1 cellular context compared by ENCODE assay signal in the genomic region with DNA sequence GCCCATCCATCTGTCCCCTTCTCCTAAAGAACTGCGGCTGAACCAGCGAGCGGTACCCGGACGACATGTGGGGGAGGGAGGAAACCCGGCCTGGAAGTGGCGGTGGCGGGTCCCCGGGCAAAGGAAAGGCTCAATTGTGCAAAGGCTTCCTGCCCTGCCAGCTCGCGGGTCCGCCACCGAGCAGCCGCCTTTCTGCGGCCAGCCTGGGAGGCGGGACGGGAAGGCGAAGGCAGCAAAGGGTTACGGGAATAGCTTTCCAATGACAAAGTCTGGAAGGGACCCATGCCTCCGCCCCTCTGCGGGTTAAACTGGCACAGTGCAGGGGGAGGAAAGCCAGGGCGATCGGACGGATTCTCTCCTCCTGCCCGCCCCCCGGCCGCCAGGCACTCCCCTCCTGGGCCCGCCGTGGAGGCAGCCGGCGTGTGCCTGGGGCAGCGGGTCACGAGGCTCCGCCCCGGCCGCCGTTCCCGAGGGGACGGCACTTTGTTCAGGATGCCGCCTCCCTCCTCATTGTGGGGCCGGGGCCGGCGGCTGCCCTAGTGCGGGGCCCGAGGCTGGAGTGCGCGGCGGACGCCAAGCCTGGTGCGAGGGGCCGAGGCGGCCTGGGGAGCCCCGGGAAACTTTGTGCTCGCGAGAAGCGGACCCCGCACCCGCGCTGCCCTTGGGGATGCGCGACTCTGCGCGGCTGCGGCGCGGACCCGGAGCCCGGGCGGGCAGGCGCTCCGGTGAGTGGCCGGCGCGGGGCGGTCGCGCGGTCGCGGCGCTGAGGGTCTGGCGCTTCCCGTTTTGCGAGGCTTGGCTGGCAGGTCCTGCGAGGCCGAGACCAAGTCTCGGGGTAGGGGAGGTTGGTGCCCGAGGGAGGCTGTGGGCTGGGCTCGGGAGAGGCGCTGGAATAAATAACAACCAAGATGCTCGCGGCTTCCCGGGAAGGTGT.
TF ChIP-seq lines count a peak whose summit lies in the region.

Gene NAV1 (plus strand): TSS at position 510 of the 934 bp plus-strand sequence. CDS start 83,758 bp downstream, outside the sequence.

TF ChIP-seq in K562, 482 proteins besides CTCF, POLR2A, EP300 and RAD21 (continued from another document and continues in another):
- TF ChIP-seq, protein P1, sequence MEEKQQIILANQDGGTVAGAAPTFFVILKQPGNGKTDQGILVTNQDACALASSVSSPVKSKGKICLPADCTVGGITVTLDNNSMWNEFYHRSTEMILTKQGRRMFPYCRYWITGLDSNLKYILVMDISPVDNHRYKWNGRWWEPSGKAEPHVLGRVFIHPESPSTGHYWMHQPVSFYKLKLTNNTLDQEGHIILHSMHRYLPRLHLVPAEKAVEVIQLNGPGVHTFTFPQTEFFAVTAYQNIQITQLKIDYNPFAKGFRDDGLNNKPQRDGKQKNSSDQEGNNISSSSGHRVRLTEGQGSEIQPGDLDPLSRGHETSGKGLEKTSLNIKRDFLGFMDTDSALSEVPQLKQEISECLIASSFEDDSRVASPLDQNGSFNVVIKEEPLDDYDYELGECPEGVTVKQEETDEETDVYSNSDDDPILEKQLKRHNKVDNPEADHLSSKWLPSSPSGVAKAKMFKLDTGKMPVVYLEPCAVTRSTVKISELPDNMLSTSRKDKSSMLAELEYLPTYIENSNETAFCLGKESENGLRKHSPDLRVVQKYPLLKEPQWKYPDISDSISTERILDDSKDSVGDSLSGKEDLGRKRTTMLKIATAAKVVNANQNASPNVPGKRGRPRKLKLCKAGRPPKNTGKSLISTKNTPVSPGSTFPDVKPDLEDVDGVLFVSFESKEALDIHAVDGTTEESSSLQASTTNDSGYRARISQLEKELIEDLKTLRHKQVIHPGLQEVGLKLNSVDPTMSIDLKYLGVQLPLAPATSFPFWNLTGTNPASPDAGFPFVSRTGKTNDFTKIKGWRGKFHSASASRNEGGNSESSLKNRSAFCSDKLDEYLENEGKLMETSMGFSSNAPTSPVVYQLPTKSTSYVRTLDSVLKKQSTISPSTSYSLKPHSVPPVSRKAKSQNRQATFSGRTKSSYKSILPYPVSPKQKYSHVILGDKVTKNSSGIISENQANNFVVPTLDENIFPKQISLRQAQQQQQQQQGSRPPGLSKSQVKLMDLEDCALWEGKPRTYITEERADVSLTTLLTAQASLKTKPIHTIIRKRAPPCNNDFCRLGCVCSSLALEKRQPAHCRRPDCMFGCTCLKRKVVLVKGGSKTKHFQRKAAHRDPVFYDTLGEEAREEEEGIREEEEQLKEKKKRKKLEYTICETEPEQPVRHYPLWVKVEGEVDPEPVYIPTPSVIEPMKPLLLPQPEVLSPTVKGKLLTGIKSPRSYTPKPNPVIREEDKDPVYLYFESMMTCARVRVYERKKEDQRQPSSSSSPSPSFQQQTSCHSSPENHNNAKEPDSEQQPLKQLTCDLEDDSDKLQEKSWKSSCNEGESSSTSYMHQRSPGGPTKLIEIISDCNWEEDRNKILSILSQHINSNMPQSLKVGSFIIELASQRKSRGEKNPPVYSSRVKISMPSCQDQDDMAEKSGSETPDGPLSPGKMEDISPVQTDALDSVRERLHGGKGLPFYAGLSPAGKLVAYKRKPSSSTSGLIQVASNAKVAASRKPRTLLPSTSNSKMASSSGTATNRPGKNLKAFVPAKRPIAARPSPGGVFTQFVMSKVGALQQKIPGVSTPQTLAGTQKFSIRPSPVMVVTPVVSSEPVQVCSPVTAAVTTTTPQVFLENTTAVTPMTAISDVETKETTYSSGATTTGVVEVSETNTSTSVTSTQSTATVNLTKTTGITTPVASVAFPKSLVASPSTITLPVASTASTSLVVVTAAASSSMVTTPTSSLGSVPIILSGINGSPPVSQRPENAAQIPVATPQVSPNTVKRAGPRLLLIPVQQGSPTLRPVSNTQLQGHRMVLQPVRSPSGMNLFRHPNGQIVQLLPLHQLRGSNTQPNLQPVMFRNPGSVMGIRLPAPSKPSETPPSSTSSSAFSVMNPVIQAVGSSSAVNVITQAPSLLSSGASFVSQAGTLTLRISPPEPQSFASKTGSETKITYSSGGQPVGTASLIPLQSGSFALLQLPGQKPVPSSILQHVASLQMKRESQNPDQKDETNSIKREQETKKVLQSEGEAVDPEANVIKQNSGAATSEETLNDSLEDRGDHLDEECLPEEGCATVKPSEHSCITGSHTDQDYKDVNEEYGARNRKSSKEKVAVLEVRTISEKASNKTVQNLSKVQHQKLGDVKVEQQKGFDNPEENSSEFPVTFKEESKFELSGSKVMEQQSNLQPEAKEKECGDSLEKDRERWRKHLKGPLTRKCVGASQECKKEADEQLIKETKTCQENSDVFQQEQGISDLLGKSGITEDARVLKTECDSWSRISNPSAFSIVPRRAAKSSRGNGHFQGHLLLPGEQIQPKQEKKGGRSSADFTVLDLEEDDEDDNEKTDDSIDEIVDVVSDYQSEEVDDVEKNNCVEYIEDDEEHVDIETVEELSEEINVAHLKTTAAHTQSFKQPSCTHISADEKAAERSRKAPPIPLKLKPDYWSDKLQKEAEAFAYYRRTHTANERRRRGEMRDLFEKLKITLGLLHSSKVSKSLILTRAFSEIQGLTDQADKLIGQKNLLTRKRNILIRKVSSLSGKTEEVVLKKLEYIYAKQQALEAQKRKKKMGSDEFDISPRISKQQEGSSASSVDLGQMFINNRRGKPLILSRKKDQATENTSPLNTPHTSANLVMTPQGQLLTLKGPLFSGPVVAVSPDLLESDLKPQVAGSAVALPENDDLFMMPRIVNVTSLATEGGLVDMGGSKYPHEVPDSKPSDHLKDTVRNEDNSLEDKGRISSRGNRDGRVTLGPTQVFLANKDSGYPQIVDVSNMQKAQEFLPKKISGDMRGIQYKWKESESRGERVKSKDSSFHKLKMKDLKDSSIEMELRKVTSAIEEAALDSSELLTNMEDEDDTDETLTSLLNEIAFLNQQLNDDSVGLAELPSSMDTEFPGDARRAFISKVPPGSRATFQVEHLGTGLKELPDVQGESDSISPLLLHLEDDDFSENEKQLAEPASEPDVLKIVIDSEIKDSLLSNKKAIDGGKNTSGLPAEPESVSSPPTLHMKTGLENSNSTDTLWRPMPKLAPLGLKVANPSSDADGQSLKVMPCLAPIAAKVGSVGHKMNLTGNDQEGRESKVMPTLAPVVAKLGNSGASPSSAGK (IDR thresholded peaks at IDR 0.05) = peak; percentile 34; the same call in 1 of the 2 replicates
- TF ChIP-seq ZNF263 (CRISPR knock-in tag; IDR thresholded peaks at IDR 0.05; ENCODE audit: borderline replicate concordance) = peak; percentile 55; the same call in 1 of the 2 replicates
- no peak for TF ChIP-seq ZNF398 (CRISPR knock-in tag; IDR thresholded peaks at IDR 0.05)
- TF ChIP-seq NFE2L1 (tag; IDR thresholded peaks at IDR 0.05; ENCODE audit: borderline replicate concordance, low read depth) = no peak
- no peak for TF ChIP-seq MCM7 (IDR thresholded peaks at IDR 0.05)
- no peak for TF ChIP-seq PHF21A (IDR thresholded peaks at IDR 0.05; ENCODE audit: borderline replicate concordance, low read depth)
- no peak for TF ChIP-seq ZNF76 (CRISPR knock-in tag; IDR thresholded peaks at IDR 0.05; ENCODE audit: borderline replicate concordance)
- TF ChIP-seq KAT7 (CRISPR knock-in tag; IDR thresholded peaks at IDR 0.05; ENCODE audit: borderline replicate concordance) = peak; percentile 4; the same call in 1 of the 2 replicates
- TF ChIP-seq EZH2 (IDR thresholded peaks at IDR 0.05; ENCODE audit: borderline replicate concordance, low read depth, low read length) = peak; percentile 82; the same call in 1 of the 2 replicates
- no peak for TF ChIP-seq ERF (CRISPR knock-in tag; IDR thresholded peaks at IDR 0.05)
- TF ChIP-seq KDM5B (IDR thresholded peaks at IDR 0.05; ENCODE audit: insufficient replicate concordance, low read depth, low read length) = no peak
- TF ChIP-seq XRCC4 (IDR thresholded peaks at IDR 0.05; ENCODE audit: extremely low read depth, insufficient read depth, insufficient read length) = no peak
- no peak for TF ChIP-seq ARID1B (IDR thresholded peaks at IDR 0.05)
- TF ChIP-seq CREBBP (IDR thresholded peaks at IDR 0.05; ENCODE audit: low read depth, low read length) = no peak
- no peak for TF ChIP-seq E2F8 (IDR thresholded peaks at IDR 0.05; ENCODE audit: low read depth, partially characterized antibody)
- TF ChIP-seq, protein P2, sequence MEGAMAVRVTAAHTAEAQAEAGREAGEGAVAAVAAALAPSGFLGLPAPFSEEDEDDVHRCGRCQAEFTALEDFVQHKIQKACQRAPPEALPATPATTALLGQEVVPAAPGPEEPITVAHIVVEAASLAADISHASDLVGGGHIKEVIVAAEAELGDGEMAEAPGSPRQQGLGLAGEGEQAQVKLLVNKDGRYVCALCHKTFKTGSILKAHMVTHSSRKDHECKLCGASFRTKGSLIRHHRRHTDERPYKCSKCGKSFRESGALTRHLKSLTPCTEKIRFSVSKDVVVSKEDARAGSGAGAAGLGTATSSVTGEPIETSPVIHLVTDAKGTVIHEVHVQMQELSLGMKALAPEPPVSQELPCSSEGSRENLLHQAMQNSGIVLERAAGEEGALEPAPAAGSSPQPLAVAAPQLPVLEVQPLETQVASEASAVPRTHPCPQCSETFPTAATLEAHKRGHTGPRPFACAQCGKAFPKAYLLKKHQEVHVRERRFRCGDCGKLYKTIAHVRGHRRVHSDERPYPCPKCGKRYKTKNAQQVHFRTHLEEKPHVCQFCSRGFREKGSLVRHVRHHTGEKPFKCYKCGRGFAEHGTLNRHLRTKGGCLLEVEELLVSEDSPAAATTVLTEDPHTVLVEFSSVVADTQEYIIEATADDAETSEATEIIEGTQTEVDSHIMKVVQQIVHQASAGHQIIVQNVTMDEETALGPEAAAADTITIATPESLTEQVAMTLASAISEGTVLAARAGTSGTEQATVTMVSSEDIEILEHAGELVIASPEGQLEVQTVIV (CRISPR knock-in tag; IDR thresholded peaks at IDR 0.05; ENCODE audit: borderline replicate concordance) = peak; percentile 34; the same call in 1 of the 2 replicates
- TF ChIP-seq L3MBTL2 (IDR thresholded peaks at IDR 0.05) = peak; percentile 37; the same call in 1 of the 2 replicates
- TF ChIP-seq ZNF764 (CRISPR knock-in tag; IDR thresholded peaks at IDR 0.05; ENCODE audit: low read depth) = no peak
- no peak for TF ChIP-seq PHF8 (IDR thresholded peaks at IDR 0.05; ENCODE audit: borderline replicate concordance, low read length)
- 0 out of 2 replicates have a peak, but pooled peaks have one; percentile 28 for TF ChIP-seq USF1 (CRISPR knock-in tag; IDR thresholded peaks at IDR 0.05)
- TF ChIP-seq PCBP2 (IDR thresholded peaks at IDR 0.05; ENCODE audit: low read depth, low read length, poor library complexity, severe bottlenecking) = no peak
- no peak for TF ChIP-seq ZNF785 (CRISPR knock-in tag; IDR thresholded peaks at IDR 0.05)
- TF ChIP-seq MAFG (tag; conservative IDR thresholded peaks at IDR 0.05) = no peak
- TF ChIP-seq MECOM (CRISPR knock-in tag; IDR thresholded peaks at IDR 0.05) = no peak
- TF ChIP-seq ZSCAN32 (CRISPR knock-in tag; IDR thresholded peaks at IDR 0.05) = no peak
- TF ChIP-seq, protein P3, sequence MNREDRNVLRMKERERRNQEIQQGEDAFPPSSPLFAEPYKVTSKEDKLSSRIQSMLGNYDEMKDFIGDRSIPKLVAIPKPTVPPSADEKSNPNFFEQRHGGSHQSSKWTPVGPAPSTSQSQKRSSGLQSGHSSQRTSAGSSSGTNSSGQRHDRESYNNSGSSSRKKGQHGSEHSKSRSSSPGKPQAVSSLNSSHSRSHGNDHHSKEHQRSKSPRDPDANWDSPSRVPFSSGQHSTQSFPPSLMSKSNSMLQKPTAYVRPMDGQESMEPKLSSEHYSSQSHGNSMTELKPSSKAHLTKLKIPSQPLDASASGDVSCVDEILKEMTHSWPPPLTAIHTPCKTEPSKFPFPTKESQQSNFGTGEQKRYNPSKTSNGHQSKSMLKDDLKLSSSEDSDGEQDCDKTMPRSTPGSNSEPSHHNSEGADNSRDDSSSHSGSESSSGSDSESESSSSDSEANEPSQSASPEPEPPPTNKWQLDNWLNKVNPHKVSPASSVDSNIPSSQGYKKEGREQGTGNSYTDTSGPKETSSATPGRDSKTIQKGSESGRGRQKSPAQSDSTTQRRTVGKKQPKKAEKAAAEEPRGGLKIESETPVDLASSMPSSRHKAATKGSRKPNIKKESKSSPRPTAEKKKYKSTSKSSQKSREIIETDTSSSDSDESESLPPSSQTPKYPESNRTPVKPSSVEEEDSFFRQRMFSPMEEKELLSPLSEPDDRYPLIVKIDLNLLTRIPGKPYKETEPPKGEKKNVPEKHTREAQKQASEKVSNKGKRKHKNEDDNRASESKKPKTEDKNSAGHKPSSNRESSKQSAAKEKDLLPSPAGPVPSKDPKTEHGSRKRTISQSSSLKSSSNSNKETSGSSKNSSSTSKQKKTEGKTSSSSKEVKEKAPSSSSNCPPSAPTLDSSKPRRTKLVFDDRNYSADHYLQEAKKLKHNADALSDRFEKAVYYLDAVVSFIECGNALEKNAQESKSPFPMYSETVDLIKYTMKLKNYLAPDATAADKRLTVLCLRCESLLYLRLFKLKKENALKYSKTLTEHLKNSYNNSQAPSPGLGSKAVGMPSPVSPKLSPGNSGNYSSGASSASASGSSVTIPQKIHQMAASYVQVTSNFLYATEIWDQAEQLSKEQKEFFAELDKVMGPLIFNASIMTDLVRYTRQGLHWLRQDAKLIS (CRISPR knock-in tag; IDR thresholded peaks at IDR 0.05) = 0 out of 2 replicates have a peak, but pooled peaks have one; percentile 20
